In the genomic region with DNA sequence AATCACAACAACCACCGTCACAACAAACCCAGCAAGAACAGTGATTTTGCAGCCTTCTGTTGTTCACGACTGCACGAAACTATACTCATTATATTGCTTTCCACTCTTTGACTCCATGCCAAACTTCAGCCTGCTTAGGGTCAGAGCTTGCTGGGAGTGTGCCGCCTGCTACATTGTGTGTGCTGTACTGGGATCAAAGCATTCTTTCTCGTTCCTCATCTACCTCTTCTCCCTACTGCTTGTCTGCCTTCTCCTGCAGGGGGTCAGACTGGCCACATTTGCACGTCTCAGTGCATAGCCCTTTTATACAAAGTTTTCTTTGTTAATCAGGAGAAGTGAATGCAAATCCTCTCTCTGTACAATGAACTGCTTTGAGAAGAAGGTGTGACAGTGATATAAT, we compare ENCODE assay signal across 15 cellular contexts.
DNase-seq lines count a peak whose midpoint lies in the region; TF ChIP-seq lines count a peak whose summit lies in the region.
"Had no signal": no experiment of that assay in that cellular context is flagged by ENCODE, and none has a peak within 500 bp of the region (broad histone marks: within the 10 kb centered on the region; RNA-seq: fewer than 3 reads in every experiment).

No MANE protein-coding gene starts in this region.

- no peak for TF ChIP-seq CTCF in astrocyte of the cerebellum (IDR thresholded peaks at IDR 0.05; ENCODE audit: low read depth, low read length, missing control alignments)

- H3K4me3 ChIP-seq in astrocyte of the cerebellum (ENCODE audit: low read depth, low read length), result no peak overlapping the region
- H3K4me3 ChIP-seq: upper lobe of left lung had no signal

- DNase-seq in DMS 273 (lab: John Stamatoyannopoulos, UW; ENCODE audit: unreplicated experiment) (peak; percentile 17), DMS 273 treated with DMSO at 0.1 percent for 48 hours (lab: John Stamatoyannopoulos, UW) (no peak), astrocyte of the cerebellum (ENCODE audit: low read depth) (peak; percentile 22), islet precursor cell (peak; percentile 81), renal cortical epithelial cell (ENCODE audit: low read depth) (peak; percentile 49), activated T-cell treated with anti-CD3 and anti-CD28 coated beads for 4 hours (no peak), pons (ENCODE audit: low spot score) (no peak)
- DNase-seq in stimulated activated CD4-positive, alpha-beta T cell treated with anti-CD3 and anti-CD28 coated beads, Interleukin-4, amount 100 ng/mL, for 1 hour, result no peak
- DNase-seq: activated effector memory CD4-positive, alpha-beta T cell treated with anti-CD3 and anti-CD28 coated beads, Interleukin-2, amount 50 U/mL, for 16 hours; amniotic stem cell; midbrain; NK-92 treated with Interleukin-12 subunit alpha and Interleukin-12 subunit beta, amount 100 ng/mL, for 24 hours; posterior cingulate gyrus; stimulated activated naive CD4-positive, alpha-beta T cell treated with Interleukin-2 at 50 U/mL for 16 hours; upper lobe of left lung had no signal

- in situ Hi-C loops in astrocyte of the cerebellum (cut with HindIII; ENCODE audit: low sequenced_read_pairs), result no loop called here

Comparison
In these comparisons a context has a peak if more than half of its experiments do, and no peak if none do; other contexts are left out.
1. DNase-seq: peak in DMS 273 (single experiment), astrocyte of the cerebellum (single experiment), islet precursor cell (single experiment) and renal cortical epithelial cell (single experiment); none in DMS 273 treated with DMSO at 0.1 percent for 48 hours (single experiment), activated T-cell treated with anti-CD3 and anti-CD28 coated beads for 4 hours (single experiment), stimulated activated CD4-positive, alpha-beta T cell treated with anti-CD3 and anti-CD28 coated beads, Interleukin-4, amount 100 ng/mL, for 1 hour (single experiment) and pons (single experiment).